ENCODE assay signal across 24 cellular contexts in genomic region chr2:85341269-85342029, GRCh38.
"Had no signal": no experiment of that assay in that cellular context is flagged by ENCODE, and none has a peak within 500 bp of the region (broad histone marks: within the 10 kb centered on the region; RNA-seq: fewer than 3 reads in every experiment).

No MANE protein-coding gene starts in this region.

- DNase-seq: activated CD4-positive, alpha-beta memory T cell treated with anti-CD3 and anti-CD28 coated beads, Interleukin-2, amount 10 ng/mL, durations not matched to agents 7 days and 5 days; activated CD4-positive, alpha-beta T cell treated with anti-CD3 and anti-CD28 coated beads for 1 hour; activated CD4-positive, alpha-beta T cell treated with anti-CD3 and anti-CD28 coated beads for 4 hours; activated CD4-positive, alpha-beta T cell treated with anti-CD3 and anti-CD28 coated beads, Interleukin-2, amount 10 ng/mL, durations not matched to agents 7 days and 5 days; activated CD4-positive, alpha-beta T cell treated with anti-CD3 and anti-CD28 coated beads, Interleukin-2, amount 50 U/mL, for 4 hours; activated effector memory CD4-positive, alpha-beta T cell treated with Interleukin-2 at 50 U/mL for 16 hours; activated gamma-delta T cell treated with Interleukin-2 at 50 U/mL for 16 hours; activated naive CD4-positive, alpha-beta T cell treated with anti-CD3 and anti-CD28 coated beads, Interleukin-2, amount 50 U/mL, for 16 hours; activated naive CD4-positive, alpha-beta T cell treated with Interleukin-2 at 50 U/mL for 16 hours; activated T-cell treated with anti-CD3 and anti-CD28 coated beads, Interleukin-2, amount 50 U/mL, for 4 hours; amniotic stem cell; brain microvascular endothelial cell; dorsolateral prefrontal cortex; effector memory CD4-positive, alpha-beta T cell; head of caudate nucleus; hippocampal formation; T-helper 2 cell had no signal

- H3K4me1 Mint-ChIP-seq: activated CD4-positive, alpha-beta memory T cell treated with anti-CD3 and anti-CD28 coated beads, Interleukin-2, amount 10 ng/mL, durations not matched to agents 7 days and 5 days; activated CD4-positive, alpha-beta T cell treated with anti-CD3 and anti-CD28 coated beads, Interleukin-2, amount 10 ng/mL, durations not matched to agents 7 days and 5 days; activated T-helper 17 cell treated with anti-CD3 and anti-CD28 coated beads, Interleukin-2, amount 50 U/mL, for 72 hours had no signal

- H3K4me3 Mint-ChIP-seq: activated CD4-positive, alpha-beta memory T cell treated with anti-CD3 and anti-CD28 coated beads, Interleukin-2, amount 10 ng/mL, durations not matched to agents 7 days and 5 days; activated CD4-positive, alpha-beta T cell treated with anti-CD3 and anti-CD28 coated beads, Interleukin-2, amount 10 ng/mL, durations not matched to agents 7 days and 5 days; activated naive CD8-positive, alpha-beta T cell; activated T-cell treated with anti-CD3 and anti-CD28 coated beads, Interleukin-2, amount 50 U/mL, for 4 hours; activated T-helper 17 cell treated with anti-CD3 and anti-CD28 coated beads, Interleukin-2, amount 50 U/mL, for 72 hours; endodermal cell; WTC11 had no signal

- H3K27ac Mint-ChIP-seq: activated CD4-positive, alpha-beta memory T cell treated with anti-CD3 and anti-CD28 coated beads, Interleukin-2, amount 10 ng/mL, durations not matched to agents 7 days and 5 days; activated CD4-positive, alpha-beta T cell treated with anti-CD3 and anti-CD28 coated beads, Interleukin-2, amount 10 ng/mL, durations not matched to agents 7 days and 5 days; activated naive CD8-positive, alpha-beta T cell; activated T-helper 17 cell treated with anti-CD3 and anti-CD28 coated beads, Interleukin-2, amount 50 U/mL, for 72 hours; endodermal cell; WTC11 had no signal

- H3K27me3 ChIP-seq: brain microvascular endothelial cell had no signal

- FAIRE-seq: colon, frontal cortex had no signal

- H3K27me3 Mint-ChIP-seq: activated naive CD8-positive, alpha-beta T cell; activated T-helper 17 cell treated with anti-CD3 and anti-CD28 coated beads, Interleukin-2, amount 50 U/mL, for 72 hours had no signal

- ATAC-seq: activated T-cell treated with anti-CD3 and anti-CD28 coated beads, Interleukin-2, amount 50 U/mL, for 4 hours; activated T-helper 17 cell treated with anti-CD3 and anti-CD28 coated beads, Interleukin-2, amount 50 U/mL, for 72 hours; esophagus mucosa had no signal

- H3K9me3 Mint-ChIP-seq: activated CD4-positive, alpha-beta memory T cell treated with anti-CD3 and anti-CD28 coated beads, Interleukin-2, amount 10 ng/mL, durations not matched to agents 7 days and 5 days; activated CD4-positive, alpha-beta T cell treated with anti-CD3 and anti-CD28 coated beads, Interleukin-2, amount 10 ng/mL, durations not matched to agents 7 days and 5 days; activated T-cell treated with anti-CD3 and anti-CD28 coated beads, Interleukin-2, amount 50 U/mL, for 4 hours; activated T-helper 17 cell treated with anti-CD3 and anti-CD28 coated beads, Interleukin-2, amount 50 U/mL, for 72 hours; endodermal cell; WTC11 had no signal

- H3K27ac ChIP-seq: brain microvascular endothelial cell, dorsolateral prefrontal cortex had no signal
